In the genomic region with DNA sequence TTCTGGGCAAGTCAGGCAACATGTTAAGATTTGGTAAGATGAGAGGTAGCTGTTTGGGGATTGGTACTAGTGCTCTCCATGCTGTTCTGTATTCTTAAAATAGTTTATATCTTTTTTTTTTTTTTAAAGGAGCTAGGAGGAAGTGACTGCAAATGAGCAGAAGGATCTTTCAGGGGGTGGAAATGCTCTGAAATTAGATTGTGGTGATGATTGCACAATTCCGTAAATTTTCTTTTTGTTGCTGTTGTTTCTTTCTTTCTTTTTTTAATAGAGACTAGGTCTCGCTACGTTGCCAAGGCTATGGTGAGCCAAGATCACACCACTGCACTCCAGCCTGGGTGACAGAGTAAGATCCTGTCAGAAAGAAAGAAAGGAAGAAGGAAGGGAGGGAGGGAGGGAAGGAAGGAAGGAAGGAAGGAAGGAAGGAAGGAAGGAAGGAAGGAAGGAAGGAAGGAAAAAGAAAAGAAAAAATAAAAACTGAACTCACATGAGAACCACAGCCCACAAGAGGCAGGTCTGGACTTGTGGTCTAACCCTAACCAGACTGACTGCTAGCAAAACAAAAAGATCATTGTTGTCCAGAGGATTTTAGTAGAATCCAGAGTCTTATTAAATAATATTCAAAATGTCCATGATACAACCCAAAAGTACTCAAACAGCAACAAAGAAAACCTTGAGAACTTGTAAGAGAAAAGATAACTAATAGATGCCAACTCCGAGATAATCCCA, we compare ENCODE assay signal across 9 cellular contexts. TPM values are rescaled to one million over a fixed set of nuclear protein-coding genes. Genes with fewer than 3 reads are reported as not detected.
DNase-seq lines count a peak whose midpoint lies in the region; ATAC-seq and TF ChIP-seq lines count a peak whose summit lies in the region.
"Had no signal": no experiment of that assay in that cellular context is flagged by ENCODE, and none has a peak within 500 bp of the region (broad histone marks: within the 10 kb centered on the region; RNA-seq: fewer than 3 reads in every experiment).

No MANE protein-coding gene starts in this region.

- H3K4me1 ChIP-seq in mucosa of descending colon (ENCODE audit: low read depth) = no peaks in the 10 kb centered on the region
- H3K4me1 ChIP-seq: psoas muscle had no signal

- no peaks in the 10 kb centered on the region for H3K9me3 ChIP-seq in mucosa of descending colon
- H3K9me3 ChIP-seq: psoas muscle had no signal

- no peaks in the 10 kb centered on the region for H3K36me3 ChIP-seq in mucosa of descending colon (ENCODE audit: low read depth)

- intact Hi-C loops in mucosa of descending colon (cut with DNase I, micrococcal nuclease) = no loop called here

- ATAC-seq in GM18868 (IDR thresholded peaks at IDR 0.05; ENCODE audit: unreplicated experiment) = no peak
- ATAC-seq in mucosa of descending colon = no peak

- no peak for TF ChIP-seq CTCF in mucosa of descending colon (IDR thresholded peaks at IDR 0.05)

- DNase-seq in GM04503 (ENCODE audit: low read depth) = peak; percentile 66
- DNase-seq in SIG-M5 treated with dmso at 0.1 percent for 504 hours (lab: John Stamatoyannopoulos, UW; ENCODE audit: unreplicated experiment) = peak; percentile 98
- DNase-seq in dedifferentiated amniotic fluid mesenchymal stem cell (ENCODE audit: extremely low spot score) = peak; percentile 22
- DNase-seq in skeletal muscle cell (ENCODE audit: low read depth) = peak; percentile 33
- no peak for DNase-seq in ureter (ENCODE audit: low spot score)
- no peak for DNase-seq in DMS79 (lab: John Stamatoyannopoulos, UW)
- DNase-seq in mucosa of descending colon = no peak

- H3K4me3 ChIP-seq in skeletal muscle cell (ENCODE audit: low read depth, low read length) = no peak overlapping the region
- no peak overlapping the region for H3K4me3 ChIP-seq in mucosa of descending colon
- H3K4me3 ChIP-seq: psoas muscle had no signal

RNA-seq across cellular contexts. Expression of gene ITGB2, which starts 4.5 kb away (rescaled TPM):
- total RNA-seq in ureter (35.7 TPM), mucosa of descending colon (10 to 100 TPM; 10.8 to 52.3 (median 51.1) TPM)

RNA-seq across cellular contexts. Expression of gene SLX9, which starts 14.6 kb away (rescaled TPM):
- 32.4 TPM for total RNA-seq in ureter
- 10 to 100 TPM; 19.8 to 42.2 (median 20.9) TPM for total RNA-seq in mucosa of descending colon

RNA-seq across cellular contexts. Expression of gene PTTG1IP, which starts 51.7 kb away (rescaled TPM):
- total RNA-seq in ureter (181 TPM), mucosa of descending colon (100 to 1,000 TPM; 202 to 391 (median 286) TPM)

Comparison
In these comparisons a context has a peak if more than half of its experiments do, and no peak if none do; other contexts are left out.
1. DNase-seq: peak in GM04503 (single experiment), SIG-M5 treated with dmso at 0.1 percent for 504 hours (single experiment), dedifferentiated amniotic fluid mesenchymal stem cell (single experiment) and skeletal muscle cell (single experiment); none in ureter (single experiment), DMS79 (single experiment) and mucosa of descending colon (0 of 3).